Comparison of ENCODE assay signal across 9 cellular contexts in the genomic region with DNA sequence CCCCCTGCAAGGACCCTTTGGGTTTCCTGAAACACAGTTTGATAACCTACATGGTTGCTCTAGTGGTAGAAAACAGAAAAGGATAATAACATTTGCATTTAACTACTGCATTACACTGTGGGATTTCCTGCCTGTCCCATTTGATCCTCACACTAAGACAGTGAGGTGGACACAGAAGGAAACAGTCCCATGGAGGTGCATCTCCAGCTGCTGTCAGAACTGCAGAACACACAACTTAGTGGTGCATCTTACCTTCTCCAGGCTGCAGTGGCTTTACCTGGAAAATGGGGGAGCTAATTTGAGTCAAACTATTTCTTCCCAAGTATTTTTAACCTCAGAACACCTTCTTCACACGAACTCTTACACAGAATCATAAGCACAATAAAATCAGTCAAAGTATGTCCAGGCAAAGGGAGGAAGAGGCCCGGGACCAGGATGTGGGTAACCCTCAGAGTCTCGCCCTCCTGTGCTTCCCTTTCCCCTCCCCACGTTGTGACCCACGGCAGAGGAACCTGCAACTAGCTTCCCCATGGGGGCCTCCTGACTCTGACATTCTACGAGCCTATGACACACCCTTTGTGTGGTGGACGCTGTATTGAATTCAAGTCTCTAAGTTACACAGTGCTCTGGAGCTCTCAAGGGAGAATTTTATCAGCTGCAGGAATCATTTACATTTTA. TPM values are rescaled to one million over a fixed set of nuclear protein-coding genes. Genes with fewer than 3 reads are reported as not detected.
DNase-seq lines count a peak whose midpoint lies in the region; ATAC-seq, FAIRE-seq and TF ChIP-seq lines count a peak whose summit lies in the region.
"Had no signal": no experiment of that assay in that cellular context is flagged by ENCODE, and none has a peak within 500 bp of the region (broad histone marks: within the 10 kb centered on the region; RNA-seq: fewer than 3 reads in every experiment).

No MANE protein-coding gene starts in this region.

- ATAC-seq in GM21717 (IDR thresholded peaks at IDR 0.05; ENCODE audit: unreplicated experiment) = peak; percentile 83
- ATAC-seq in memory B cell (ENCODE audit: low read depth) = peak; percentile 98
- ATAC-seq in HG03521 (IDR thresholded peaks at IDR 0.05; ENCODE audit: unreplicated experiment) = no peak

- no peak overlapping the region for H4K91ac ChIP-seq in neuronal stem cell (ENCODE audit: low read depth, low read length, poor library complexity)

- no peak overlapping the region for H2BK5ac ChIP-seq in neuronal stem cell (ENCODE audit: low read length)

- H3K79me1 ChIP-seq in neuronal stem cell (ENCODE audit: low read depth, low read length) = peaks cover 6% of the 10 kb centered on the region

- H3K4me1 ChIP-seq in small intestine (ENCODE audit: control insufficient read depth in 2 of 2, insufficient read depth in 1 of 2, low read depth in 1 of 2, low read length in 1 of 2) = no peaks in the 10 kb centered on the region
- peaks cover 4% of the 10 kb centered on the region in 2 donors for H3K4me1 ChIP-seq in neuronal stem cell (ENCODE audit: control insufficient read depth in 2 of 2, insufficient read depth in 1 of 2, low read depth in 1 of 2, low read length in 2 of 2)

- no peak overlapping the region for H3K23ac ChIP-seq in neuronal stem cell (ENCODE audit: low read depth, low read length, poor library complexity)

- H3K27ac Mint-ChIP-seq in memory B cell = no peak overlapping the region
- no peak overlapping the region for H3K27ac Mint-ChIP-seq in chondrocyte (ENCODE audit: unreplicated experiment)

- no peak overlapping the region for H3K4ac ChIP-seq in neuronal stem cell (ENCODE audit: low read length)

- H3K4me3 Mint-ChIP-seq in memory B cell (peak overlapping the region; percentile 16), chondrocyte (ENCODE audit: unreplicated experiment) (no peak overlapping the region)

- no peaks in the 10 kb centered on the region for H3K36me3 ChIP-seq in small intestine (ENCODE audit: control insufficient read depth in 2 of 2, insufficient read depth in 2 of 2, low read length in 2 of 2)
- peaks cover 11 to 74% of the 10 kb centered on the region in 2 donors for H3K36me3 ChIP-seq in neuronal stem cell (replicated peaks in 1 of 2; ENCODE audit: control insufficient read depth in 2 of 2, insufficient read depth in 2 of 2, low read length in 2 of 2)

- no peak overlapping the region for H2BK15ac ChIP-seq in neuronal stem cell (ENCODE audit: low read length)

- H3K9ac ChIP-seq in neuronal stem cell (ENCODE audit: low read depth, low read length, poor library complexity) = no peak overlapping the region

- no peak overlapping the region for H2BK120ac ChIP-seq in neuronal stem cell (ENCODE audit: low read depth, low read length)

- H2AK5ac ChIP-seq in neuronal stem cell (ENCODE audit: low read depth, low read length) = no peak overlapping the region

- H3K27me3 Mint-ChIP-seq in memory B cell = no peaks in the 10 kb centered on the region
- H3K27me3 Mint-ChIP-seq in chondrocyte (ENCODE audit: low read depth) = no peaks in the 10 kb centered on the region

- no peak overlapping the region for H3K14ac ChIP-seq in neuronal stem cell (ENCODE audit: low read length)

- H3K27ac ChIP-seq in small intestine (ENCODE audit: low read depth in 1 of 2, low read length in 1 of 2) (no peak overlapping the region), neuronal stem cell (replicated peaks; ENCODE audit: low read length) (no peak overlapping the region)

- H3K9me3 Mint-ChIP-seq in memory B cell (peaks cover 3% of the 10 kb centered on the region), chondrocyte (ENCODE audit: low read depth) (no peaks in the 10 kb centered on the region)

- H3K4me3 ChIP-seq in small intestine (ENCODE audit: low read depth in 1 of 2, low read length in 2 of 2) = no peak overlapping the region
- no peak overlapping the region for H3K4me3 ChIP-seq in neuronal stem cell (ENCODE audit: low read length in 2 of 2)

- no peak overlapping the region for H3K4me2 ChIP-seq in neuronal stem cell (ENCODE audit: insufficient read depth, low read length, poor library complexity, severe bottlenecking)

- H4K8ac ChIP-seq in neuronal stem cell (ENCODE audit: low read depth, low read length) = no peak overlapping the region

- TF ChIP-seq CTCF in chondrocyte (IDR thresholded peaks at IDR 0.05) = no peak

- H2BK12ac ChIP-seq in neuronal stem cell (ENCODE audit: low read length) = no peak overlapping the region

- peak; percentile 77 for FAIRE-seq in GM18507 (lab: Jason Lieb, UNC)
- no peak for FAIRE-seq in small intestine (lab: Jason Lieb, UNC)
- FAIRE-seq: TTC549 had no signal

- no peak overlapping the region for H2AFZ ChIP-seq in neuronal stem cell (ENCODE audit: low read length)

- H3K36me3 Mint-ChIP-seq in memory B cell = peaks cover 26% of the 10 kb centered on the region
- peaks cover 31% of the 10 kb centered on the region for H3K36me3 Mint-ChIP-seq in chondrocyte (ENCODE audit: low read depth)

- peak; percentile 17 for DNase-seq in GM18507 (ENCODE audit: extremely low spot score, insufficient read length, low read depth)
- DNase-seq in NCI-H526 treated with DMSO at 0.1 percent for 48 hours (lab: John Stamatoyannopoulos, UW) = peak; percentile 47
- peak in 1 of 2 donors; percentile 32 for DNase-seq in memory B cell (ENCODE audit: low spot score in 2 of 2)
- DNase-seq in small intestine = no peak
- no peak for DNase-seq in chondrocyte (ENCODE audit: low spot score)
- DNase-seq in neuronal stem cell (ENCODE audit: low spot score) = no peak

- H3K9me3 ChIP-seq in small intestine (ENCODE audit: control insufficient read depth, low read depth) (no peaks in the 10 kb centered on the region), neuronal stem cell (replicated peaks in 1 of 2; ENCODE audit: control insufficient read depth in 2 of 2, insufficient read depth in 1 of 2, low read depth in 1 of 2, low read length in 2 of 2) (peaks cover 0 to 7% of the 10 kb centered on the region in 2 donors)

- H3K18ac ChIP-seq in neuronal stem cell (ENCODE audit: low read length) = no peak overlapping the region

- H3K27me3 ChIP-seq in small intestine (ENCODE audit: control insufficient read depth in 2 of 2, insufficient read depth in 2 of 2, low read length in 2 of 2) = no peaks in the 10 kb centered on the region
- no peaks in the 10 kb centered on the region for H3K27me3 ChIP-seq in neuronal stem cell (ENCODE audit: control insufficient read depth in 3 of 3, insufficient read depth in 3 of 3, low read depth in 1 of 3, low read length in 3 of 3)

- 50 to 68% (median 53%) methylated on average over 7 of the region's 7 CpGs for WGBS in small intestine, 3 donors
- no CpG with 5 or more reads among the region's 7 CpGs for WGBS in neuronal stem cell (ENCODE audit: extremely low coverage in 2 of 2, insufficient read length in 2 of 2, insufficient replicate concordance in 1 of 2), 2 donors

- H3K4me1 Mint-ChIP-seq in memory B cell (peaks cover 28% of the 10 kb centered on the region), chondrocyte (ENCODE audit: low read depth) (peaks cover 9% of the 10 kb centered on the region)

RNA-seq across cellular contexts. Expression of gene SCRN1, which starts 33.7 kb away (rescaled TPM):
- polyA plus RNA-seq in small intestine = 10 to 100 TPM in 1 of 3 donors, 1 to 10 TPM in 2; 1.3 to 11.1 (median 3.8) TPM
- 111 to 129 TPM (median 129 TPM) in 3 replicates for total RNA-seq in chondrocyte
- polyA plus RNA-seq in neuronal stem cell (2013, experiment 1 of 2) = 55.6 TPM
- polyA plus RNA-seq in neuronal stem cell (2013, experiment 2 of 2) = 56.6 TPM

Comparison
In these comparisons a context has a peak if more than half of its experiments do, and no peak if none do; other contexts are left out.
1. DNase-seq: peak in GM18507 (single experiment) and NCI-H526 treated with DMSO at 0.1 percent for 48 hours (single experiment); none in small intestine (single experiment), chondrocyte (single experiment) and neuronal stem cell (single experiment).